ENCODE assay signal across 15 cellular contexts in the genomic region with DNA sequence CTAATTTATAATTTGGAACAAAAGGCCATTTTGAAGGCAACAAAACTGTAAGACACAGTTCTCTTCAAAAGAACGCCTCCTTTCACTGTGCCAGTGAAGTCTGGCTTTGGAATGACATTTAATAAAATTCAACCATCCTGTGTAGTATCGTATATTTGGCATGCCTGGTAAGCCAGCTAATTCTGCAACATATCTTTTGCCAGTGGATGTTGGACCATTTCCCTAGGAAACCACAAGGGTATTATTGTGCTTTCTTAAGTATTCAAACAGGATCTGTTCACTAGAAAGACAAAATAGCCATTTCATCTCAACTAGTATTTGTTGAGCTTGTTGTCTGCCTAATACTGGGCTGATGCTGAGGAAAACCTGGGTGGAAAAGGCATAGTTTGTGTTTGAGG.
DNase-seq lines count a peak whose midpoint lies in the region; ATAC-seq and TF ChIP-seq lines count a peak whose summit lies in the region.
"Had no signal": no experiment of that assay in that cellular context is flagged by ENCODE, and none has a peak within 500 bp of the region (broad histone marks: within the 10 kb centered on the region; RNA-seq: fewer than 3 reads in every experiment).

No MANE protein-coding gene starts in this region.

- H3K4me1 ChIP-seq in Loucy (ENCODE audit: insufficient read depth, low read length, poor library complexity, severe bottlenecking) (peaks cover 25% of the 10 kb centered on the region), Karpas-422 (ENCODE audit: low read length) (no peaks in the 10 kb centered on the region)
- H3K4me1 ChIP-seq: breast epithelium had no signal

- CTCF ChIA-PET in AG04450 (lab: Charles Lee) = interaction anchor here (0.6 to 2.6 kb wide), 5 partner anchors 9 to 99 kb away, joined by 3 to 10 read pairs (median 3); no protein-coding TSS in a partner anchor

- no peaks in the 10 kb centered on the region for H3K27me3 ChIP-seq in AG04450 (ENCODE audit: control insufficient read depth, insufficient read depth, low read length)
- no peaks in the 10 kb centered on the region for H3K27me3 ChIP-seq in Loucy (ENCODE audit: insufficient read depth, low read length, poor library complexity, severe bottlenecking)
- no peaks in the 10 kb centered on the region for H3K27me3 ChIP-seq in Karpas-422 (ENCODE audit: low read length)
- H3K27me3 ChIP-seq: breast epithelium, SJCRH30 had no signal

- H3K27ac ChIP-seq in AG04450 (ENCODE audit: low read depth, low read length) (no peak overlapping the region), Karpas-422 (ENCODE audit: low read length) (no peak overlapping the region)
- H3K27ac ChIP-seq: SJCRH30 had no signal

- no peaks in the 10 kb centered on the region for H4K20me1 ChIP-seq in Loucy (ENCODE audit: insufficient read depth, low read length, poor library complexity, severe bottlenecking)
- no peaks in the 10 kb centered on the region for H4K20me1 ChIP-seq in Karpas-422 (ENCODE audit: insufficient read depth, low read depth, low read length)

- no peaks in the 10 kb centered on the region for H3K9me2 ChIP-seq in Loucy (replicated peaks; ENCODE audit: low read depth, low read length)
- H3K9me2 ChIP-seq in Karpas-422 (replicated peaks; ENCODE audit: insufficient read depth, low read length) = no peaks in the 10 kb centered on the region

- no peak overlapping the region for H3K4me3 ChIP-seq in AG04450 (ENCODE audit: low read depth, low read length)
- H3K4me3 ChIP-seq in Loucy (ENCODE audit: low read length, poor library complexity, severe bottlenecking) = no peak overlapping the region
- no peak overlapping the region for H3K4me3 ChIP-seq in choroid plexus epithelial cell (ENCODE audit: low read depth, low read length)
- no peak overlapping the region for H3K4me3 ChIP-seq in Karpas-422 (ENCODE audit: low read length)
- H3K4me3 ChIP-seq: breast epithelium, SJCRH30, skin epidermis had no signal

- TF ChIP-seq CTCF in AG04450 (IDR thresholded peaks at IDR 0.05; ENCODE audit: low read depth, low read length) (peak; percentile 30), Loucy (conservative IDR thresholded peaks at IDR 0.05; ENCODE audit: low read length) (no peak), choroid plexus epithelial cell (conservative IDR thresholded peaks at IDR 0.05; ENCODE audit: low read depth, low read length) (peak; percentile 31)

- peak overlapping the region; percentile 14 for H3K4me2 ChIP-seq in Loucy (ENCODE audit: low read depth, low read length, poor library complexity, severe bottlenecking)
- H3K4me2 ChIP-seq in Karpas-422 (ENCODE audit: low read depth, low read length, poor library complexity, severe bottlenecking) = no peak overlapping the region

- no peak overlapping the region for H2AFZ ChIP-seq in Loucy (ENCODE audit: low read length)
- no peak overlapping the region for H2AFZ ChIP-seq in Karpas-422 (ENCODE audit: low read length)

- POLR2A ChIA-PET in AG04450 (lab: Yijun Ruan, JAX) = no interaction called here

- H3K9me3 ChIP-seq in AG04450 (ENCODE audit: control insufficient read depth, insufficient read depth, low read length) (peaks cover 4% of the 10 kb centered on the region; the same call in 1 of the 2 replicates), Loucy (ENCODE audit: insufficient read depth, low read depth, low read length) (no peaks in the 10 kb centered on the region), Karpas-422 (ENCODE audit: low read length) (no peaks in the 10 kb centered on the region)
- H3K9me3 ChIP-seq: breast epithelium, SJCRH30 had no signal

- H3K36me3 ChIP-seq in Loucy (ENCODE audit: insufficient read depth, low read length) = no peaks in the 10 kb centered on the region
- no peaks in the 10 kb centered on the region for H3K36me3 ChIP-seq in Karpas-422 (ENCODE audit: insufficient read depth, low read length)
- H3K36me3 ChIP-seq: breast epithelium had no signal

- H3F3A ChIP-seq in Loucy (ENCODE audit: low read depth) = no peaks in the 10 kb centered on the region

- no peaks in the 10 kb centered on the region for H3K79me2 ChIP-seq in Loucy (ENCODE audit: insufficient read depth, low read length)
- no peaks in the 10 kb centered on the region for H3K79me2 ChIP-seq in Karpas-422 (ENCODE audit: low read length)

- no peak for ATAC-seq in HG02981 (IDR thresholded peaks at IDR 0.05; ENCODE audit: unreplicated experiment)
- ATAC-seq: esophagus mucosa had no signal

- DNase-seq in AG04450 (ENCODE audit: low read depth, low spot score) (no peak), choroid plexus epithelial cell (ENCODE audit: low read depth) (peak; percentile 65), midbrain (lab: John Stamatoyannopoulos, UW) (peak; percentile 65), Karpas-422 (no peak), NCI-H1105 treated with DMSO at 0.1 percent for 48 hours (lab: John Stamatoyannopoulos, UW) (no peak)
- no peak for DNase-seq in stimulated activated CD4-positive, alpha-beta T cell treated with anti-CD3 and anti-CD28 coated beads, Interleukin-1b, Interleukin-23, amount 100 ng/mL, for 48 hours
- DNase-seq: activated T-cell treated with anti-CD3 and anti-CD28 coated beads, Interleukin-2, amount 50 U/mL, for 24 hours; naive B cell; NCI-H1930; SJCRH30 had no signal

- H3K9ac ChIP-seq in Loucy (ENCODE audit: low read depth, low read length, poor library complexity, severe bottlenecking) (no peak overlapping the region), Karpas-422 (ENCODE audit: low read length) (no peak overlapping the region)

Comparison
In these comparisons a context has a peak if more than half of its experiments do, and no peak if none do; other contexts are left out.
1. DNase-seq: peak in choroid plexus epithelial cell (single experiment) and midbrain (single experiment); none in AG04450 (single experiment), Karpas-422 (single experiment), stimulated activated CD4-positive, alpha-beta T cell treated with anti-CD3 and anti-CD28 coated beads, Interleukin-1b, Interleukin-23, amount 100 ng/mL, for 48 hours (single experiment) and NCI-H1105 treated with DMSO at 0.1 percent for 48 hours (single experiment).